21 cellular contexts compared by ENCODE assay signal in the genomic region with DNA sequence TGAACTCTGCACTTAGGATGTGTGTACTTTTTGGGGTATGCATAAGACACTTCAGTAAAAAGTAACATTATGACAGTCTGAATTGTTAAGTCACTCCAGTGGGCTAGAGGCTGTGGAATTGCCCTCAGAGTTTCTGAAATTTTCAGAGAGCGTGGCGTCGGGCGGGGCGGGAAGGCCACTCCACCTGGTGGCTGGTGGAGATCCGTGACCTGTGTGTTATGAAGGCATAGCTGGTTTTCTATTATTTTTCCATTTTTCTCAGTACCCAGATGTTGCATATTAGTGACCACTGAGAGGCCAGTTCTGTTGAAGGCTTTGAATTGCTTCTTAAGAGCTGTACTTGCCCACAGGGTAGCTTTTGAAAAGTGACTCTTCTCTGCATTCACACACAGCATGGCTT. TPM values are rescaled to one million over a fixed set of nuclear protein-coding genes. Genes with fewer than 3 reads are reported as not detected.
DNase-seq lines count a peak whose midpoint lies in the region; ATAC-seq and TF ChIP-seq lines count a peak whose summit lies in the region.
"Had no signal": no experiment of that assay in that cellular context is flagged by ENCODE, and none has a peak within 500 bp of the region (broad histone marks: within the 10 kb centered on the region; RNA-seq: fewer than 3 reads in every experiment).

No MANE protein-coding gene starts in this region.

- intact Hi-C loops in psoas muscle (cut with DNase I) (loop anchor here (5.0 kb wide), 1 partner anchor 42 kb away; no protein-coding TSS in a partner anchor), adrenal gland (cut with DNase I) (no loop called here)

- H3K4me3 Mint-ChIP-seq in activated naive CD4-positive, alpha-beta T cell treated with anti-CD3 and anti-CD28 coated beads, Interleukin-2, amount 50 U/mL, for 24 hours = no peak overlapping the region
- H3K4me3 Mint-ChIP-seq in H9 (no peak overlapping the region), chondrocyte (ENCODE audit: unreplicated experiment) (no peak overlapping the region)

- no peak overlapping the region for H3K56ac ChIP-seq in H9 (ENCODE audit: insufficient read length, low read depth, low read length)

- H3K18ac ChIP-seq in H9 (ENCODE audit: insufficient read length, low read depth, low read length) = no peak overlapping the region

- peaks cover 52% of the 10 kb centered on the region for H3K4me1 Mint-ChIP-seq in activated naive CD4-positive, alpha-beta T cell treated with anti-CD3 and anti-CD28 coated beads, Interleukin-2, amount 50 U/mL, for 24 hours
- H3K4me1 Mint-ChIP-seq in H9 = peaks cover 16 to 26% of the 10 kb centered on the region in 2 experiments
- peaks cover 62% of the 10 kb centered on the region for H3K4me1 Mint-ChIP-seq in chondrocyte (ENCODE audit: low read depth)

- H3K9me3 ChIP-seq in H9 (ENCODE audit: control insufficient read depth, low read depth, low read length) (no peaks in the 10 kb centered on the region), psoas muscle (no peaks in the 10 kb centered on the region), adrenal gland (replicated peaks in 1 of 3) (no peaks in the 10 kb centered on the region)
- H3K9me3 ChIP-seq: HAP-1, neutrophil, suprapubic skin had no signal

- H3K4me3 ChIP-seq in psoas muscle (no peak overlapping the region), adrenal gland (no peak overlapping the region)
- H3K4me3 ChIP-seq: HAP-1, SK-N-MC, suprapubic skin had no signal

- H4K20me1 ChIP-seq in H9 (ENCODE audit: control insufficient read depth, insufficient read depth, insufficient read length) = no peaks in the 10 kb centered on the region

- H4K8ac ChIP-seq in H9 (replicated peaks; ENCODE audit: insufficient read length, low read depth, low read length) = no peak overlapping the region

- peaks cover 4% of the 10 kb centered on the region for H3K36me3 Mint-ChIP-seq in activated naive CD4-positive, alpha-beta T cell treated with anti-CD3 and anti-CD28 coated beads, Interleukin-2, amount 50 U/mL, for 24 hours
- H3K36me3 Mint-ChIP-seq in H9 (ENCODE audit: insufficient read depth in 1 of 3, low read depth in 3 of 3) (peaks cover 25 to 59% (median 29%) of the 10 kb centered on the region in 3 experiments; a peak in 6 of 7 replicates), chondrocyte (ENCODE audit: low read depth) (peaks cover 5% of the 10 kb centered on the region)

- H3K9ac ChIP-seq in H9 (ENCODE audit: extremely low read depth, insufficient read length, low read length) = no peak overlapping the region

- H3K4me1 ChIP-seq in H9 (ENCODE audit: insufficient read depth, low read length) (peaks cover 7% of the 10 kb centered on the region; the same call in 1 of the 2 replicates), psoas muscle (peaks cover 57% of the 10 kb centered on the region), adrenal gland (replicated peaks in 1 of 2) (peaks cover 3 to 13% of the 10 kb centered on the region in 2 donors)
- H3K4me1 ChIP-seq: HAP-1 had no signal

- H4K91ac ChIP-seq in H9 (ENCODE audit: insufficient read length, low read depth, low read length) = no peak overlapping the region

- H3K9me3 Mint-ChIP-seq in activated naive CD4-positive, alpha-beta T cell treated with anti-CD3 and anti-CD28 coated beads, Interleukin-2, amount 50 U/mL, for 24 hours = no peaks in the 10 kb centered on the region
- H3K9me3 Mint-ChIP-seq in H9 (no peaks in the 10 kb centered on the region), chondrocyte (ENCODE audit: low read depth) (no peaks in the 10 kb centered on the region)

- H2BK5ac ChIP-seq in H9 (ENCODE audit: insufficient read length, low read length) = no peak overlapping the region

- H3K4ac ChIP-seq in H9 (ENCODE audit: low read depth, low read length) = no peak overlapping the region

- DNase-seq in activated naive CD4-positive, alpha-beta T cell treated with anti-CD3 and anti-CD28 coated beads, Interleukin-2, amount 50 U/mL, for 16 hours = no peak
- no peak for DNase-seq in H9
- no peak for DNase-seq in chondrocyte (ENCODE audit: low spot score)
- no peak for DNase-seq in psoas muscle
- no peak for DNase-seq in adrenal gland
- no peak for DNase-seq in NCI-H2107 (lab: John Stamatoyannopoulos, UW)
- DNase-seq in EL = no peak
- DNase-seq: activated gamma-delta T cell; Calu3; GF-D8; hippocampal formation; kidney; NCI-H1436; stimulated activated CD4-positive, alpha-beta T cell treated with anti-CD3 and anti-CD28 coated beads, Interleukin-2, amount 100 ng/mL, for 24 hours had no signal

- no peak overlapping the region for H3K23ac ChIP-seq in H9 (ENCODE audit: insufficient read length, low read depth, low read length)

- peaks cover 2% of the 10 kb centered on the region for H3K79me1 ChIP-seq in H9 (ENCODE audit: insufficient read depth, low read depth, low read length, poor library complexity, severe bottlenecking)

- H2AFZ ChIP-seq in H9 (ENCODE audit: low read length) = no peak overlapping the region

- no peak overlapping the region for H2BK20ac ChIP-seq in H9 (ENCODE audit: low read depth, low read length, poor library complexity, severe bottlenecking)

- no peak overlapping the region for H2AK5ac ChIP-seq in H9 (ENCODE audit: insufficient read length, low read length)

- no CpG with 5 or more reads among the region's 6 CpGs for WGBS in H9 (ENCODE audit: extremely low coverage, insufficient read length, low lambda C conversion rate)
- 86 to 98% (median 87%) methylated on average over 6 of the region's 6 CpGs for WGBS in psoas muscle, 3 donors
- WGBS in adrenal gland, 4 donors = 75 to 98% (median 93%) methylated on average over 6 of the region's 6 CpGs

- no peak overlapping the region for H2BK15ac ChIP-seq in H9 (ENCODE audit: low read depth, low read length)

- no peaks in the 10 kb centered on the region for H3K27me3 ChIP-seq in H9 (ENCODE audit: insufficient read depth, low read length)
- no peaks in the 10 kb centered on the region for H3K27me3 ChIP-seq in psoas muscle (ENCODE audit: insufficient read depth in 3 of 3, low read length in 2 of 3)
- H3K27me3 ChIP-seq in adrenal gland = no peaks in the 10 kb centered on the region
- H3K27me3 ChIP-seq: neutrophil, suprapubic skin had no signal

- peaks cover 2% of the 10 kb centered on the region; the same call in 1 of the 2 replicates for H3K79me2 ChIP-seq in H9 (ENCODE audit: insufficient read depth, low read length)

- H3K4me2 ChIP-seq in H9 (ENCODE audit: insufficient read depth, insufficient read length, low read length) = no peak overlapping the region

- no peak for TF ChIP-seq POLR2A in adrenal gland (IDR thresholded peaks at IDR 0.05)

- H2BK12ac ChIP-seq in H9 (ENCODE audit: insufficient read length, low read depth, low read length) = no peak overlapping the region

- no peak overlapping the region for H4K5ac ChIP-seq in H9 (ENCODE audit: insufficient read length, low read depth, low read length)

- H3K27ac ChIP-seq in H9 (ENCODE audit: insufficient read length, low read depth, low read length) (no peak overlapping the region), psoas muscle (peak overlapping the region; percentile 93), adrenal gland (no peak overlapping the region)
- H3K27ac ChIP-seq: neutrophil, SK-N-MC, suprapubic skin had no signal

- no peak overlapping the region for H2BK120ac ChIP-seq in H9 (ENCODE audit: low read depth, low read length, poor library complexity, severe bottlenecking)

- no peak overlapping the region for H3K14ac ChIP-seq in H9 (ENCODE audit: insufficient read depth, low read length)

- H3K27ac Mint-ChIP-seq in activated naive CD4-positive, alpha-beta T cell treated with anti-CD3 and anti-CD28 coated beads, Interleukin-2, amount 50 U/mL, for 24 hours = peak overlapping the region; percentile 46
- H3K27ac Mint-ChIP-seq in H9 (peak overlapping the region; percentile 12 to 69 (median 38); a peak in 4 of 7 replicates), chondrocyte (ENCODE audit: unreplicated experiment) (peak overlapping the region; percentile 92)

- H3K27me3 Mint-ChIP-seq in activated naive CD4-positive, alpha-beta T cell treated with anti-CD3 and anti-CD28 coated beads, Interleukin-2, amount 50 U/mL, for 24 hours = no peaks in the 10 kb centered on the region
- H3K27me3 Mint-ChIP-seq in H9 (ENCODE audit: low read depth) = no peaks in the 10 kb centered on the region
- H3K27me3 Mint-ChIP-seq in chondrocyte (ENCODE audit: low read depth) = no peaks in the 10 kb centered on the region

- H3K23me2 ChIP-seq in H9 (ENCODE audit: insufficient read length, low read depth, low read length, poor library complexity, severe bottlenecking) = no peaks in the 10 kb centered on the region

- H3T11ph ChIP-seq in H9 (ENCODE audit: low read length) = no peak overlapping the region

- peaks cover 12 to 39% of the 10 kb centered on the region in 2 donors for H3K36me3 ChIP-seq in psoas muscle (ENCODE audit: insufficient read depth in 1 of 2, low read depth in 1 of 2)
- peaks cover 0 to 45% of the 10 kb centered on the region in 2 donors for H3K36me3 ChIP-seq in adrenal gland (replicated peaks in 1 of 2)

- TF ChIP-seq CTCF in H9 (conservative IDR thresholded peaks at IDR 0.05) (peak; percentile 31; the same call in 2 of the 3 replicates), chondrocyte (IDR thresholded peaks at IDR 0.05) (peak; percentile 44), psoas muscle (IDR thresholded peaks at IDR 0.05) (no peak), adrenal gland (IDR thresholded peaks at IDR 0.05) (no peak)

- ATAC-seq in psoas muscle = no peak
- ATAC-seq: sciatic nerve had no signal

RNA-seq across cellular contexts. Expression of a gene that starts 52.5 kb away (rescaled TPM):
- total RNA-seq in H9 (2021) (not detected in 2 replicates), chondrocyte (not detected in 3 replicates), psoas muscle (under 1 TPM; 0.21 to 0.46 (median 0.23) TPM), adrenal gland (under 1 TPM in 6 of 8 donors, not detected in 2; 0.11 to 0.55 (median 0.35) TPM)
- polyA plus RNA-seq in psoas muscle (under 1 TPM; 0.25 to 0.61 (median 0.31) TPM), adrenal gland (under 1 TPM in 2 of 3 donors, not detected in 1; 0.33 to 0.37 TPM)
- total RNA-seq: NCI-H460 had no signal

Comparison
In these comparisons a context has a peak if more than half of its experiments do, and no peak if none do; other contexts are left out.
1. H3K27ac Mint-ChIP-seq: peak in every context shown above with its lines; median percentile 92 in chondrocyte; 46 in activated naive CD4-positive, alpha-beta T cell treated with anti-CD3 and anti-CD28 coated beads, Interleukin-2, amount 50 U/mL, for 24 hours; 38 in H9.
2. CTCF ChIP-seq: peak in H9 (single experiment) and chondrocyte (single experiment); none in psoas muscle (single experiment) and adrenal gland (0 of 6).
3. intact Hi-C loops: an anchor here in psoas muscle (5.0 kb wide); none called in adrenal gland.